1 cellular context compared by ENCODE assay signal in the genomic region with DNA sequence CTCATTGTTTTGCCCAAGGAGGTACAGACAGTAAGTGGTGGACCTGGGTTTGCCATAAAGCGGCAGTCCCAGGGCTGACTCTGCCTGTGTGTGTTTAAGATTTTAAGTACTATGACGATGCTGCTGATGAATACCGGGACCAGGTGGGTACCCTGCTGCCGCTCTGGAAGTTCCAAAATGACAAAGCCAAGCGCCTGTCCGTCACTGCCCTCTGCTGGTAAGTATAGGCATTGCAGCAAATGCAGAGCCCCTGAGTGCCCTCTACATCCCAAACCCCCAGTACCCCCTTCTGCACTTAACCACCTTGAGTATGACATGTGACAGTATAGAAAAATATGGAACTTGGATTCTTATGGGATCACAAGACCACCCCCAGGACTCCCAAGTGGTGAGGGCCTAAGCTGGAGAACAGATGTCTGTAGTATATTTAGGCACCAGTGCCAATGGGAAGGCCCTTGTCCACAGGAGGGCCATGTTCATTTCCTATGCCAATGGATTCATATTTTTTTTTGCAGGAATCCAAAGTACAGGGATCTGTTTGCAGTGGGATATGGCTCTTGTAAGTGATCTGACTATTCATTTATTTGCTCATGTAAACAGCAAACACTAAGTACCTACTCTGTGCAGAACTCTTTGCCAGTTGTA.
TF ChIP-seq lines count a peak whose summit lies in the region.

No MANE protein-coding gene starts in this region.

TF ChIP-seq in H1, 55 proteins besides CTCF, POLR2A, EP300 and RAD21:
- TF ChIP-seq POLR2AphosphoS5 (IDR thresholded peaks at IDR 0.05; ENCODE audit: low read depth, low read length) (no peak), YY1 (IDR thresholded peaks at IDR 0.05; ENCODE audit: low read depth, low read length) (0 out of 2 replicates have a peak, but pooled peaks have one; percentile 21)
